1 cellular context compared by ENCODE assay signal in the genomic region with DNA sequence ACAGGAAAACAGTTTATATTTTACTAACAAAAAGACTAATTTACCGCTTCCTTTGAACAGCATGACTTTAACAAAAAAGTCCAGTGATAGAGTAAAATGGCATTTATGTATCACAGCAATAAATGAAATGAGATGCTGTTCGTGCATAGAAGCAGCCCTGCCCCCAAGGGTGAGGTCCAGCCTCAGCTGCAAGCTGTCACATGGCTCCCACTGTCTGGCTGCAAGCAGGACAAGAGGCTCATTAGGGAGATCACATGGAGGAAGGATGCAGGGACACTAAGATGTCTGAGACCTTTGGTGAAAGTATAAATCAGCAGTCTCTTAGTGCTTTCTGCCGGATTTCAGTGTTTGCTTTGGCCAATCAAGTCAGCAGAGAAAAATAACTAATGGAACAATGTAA.
TF ChIP-seq lines count a peak whose summit lies in the region.

No MANE protein-coding gene starts in this region.

TF ChIP-seq in GM23338, 12 proteins besides CTCF, POLR2A, EP300 and RAD21 (continued from another document):
- TF ChIP-seq, protein P1, sequence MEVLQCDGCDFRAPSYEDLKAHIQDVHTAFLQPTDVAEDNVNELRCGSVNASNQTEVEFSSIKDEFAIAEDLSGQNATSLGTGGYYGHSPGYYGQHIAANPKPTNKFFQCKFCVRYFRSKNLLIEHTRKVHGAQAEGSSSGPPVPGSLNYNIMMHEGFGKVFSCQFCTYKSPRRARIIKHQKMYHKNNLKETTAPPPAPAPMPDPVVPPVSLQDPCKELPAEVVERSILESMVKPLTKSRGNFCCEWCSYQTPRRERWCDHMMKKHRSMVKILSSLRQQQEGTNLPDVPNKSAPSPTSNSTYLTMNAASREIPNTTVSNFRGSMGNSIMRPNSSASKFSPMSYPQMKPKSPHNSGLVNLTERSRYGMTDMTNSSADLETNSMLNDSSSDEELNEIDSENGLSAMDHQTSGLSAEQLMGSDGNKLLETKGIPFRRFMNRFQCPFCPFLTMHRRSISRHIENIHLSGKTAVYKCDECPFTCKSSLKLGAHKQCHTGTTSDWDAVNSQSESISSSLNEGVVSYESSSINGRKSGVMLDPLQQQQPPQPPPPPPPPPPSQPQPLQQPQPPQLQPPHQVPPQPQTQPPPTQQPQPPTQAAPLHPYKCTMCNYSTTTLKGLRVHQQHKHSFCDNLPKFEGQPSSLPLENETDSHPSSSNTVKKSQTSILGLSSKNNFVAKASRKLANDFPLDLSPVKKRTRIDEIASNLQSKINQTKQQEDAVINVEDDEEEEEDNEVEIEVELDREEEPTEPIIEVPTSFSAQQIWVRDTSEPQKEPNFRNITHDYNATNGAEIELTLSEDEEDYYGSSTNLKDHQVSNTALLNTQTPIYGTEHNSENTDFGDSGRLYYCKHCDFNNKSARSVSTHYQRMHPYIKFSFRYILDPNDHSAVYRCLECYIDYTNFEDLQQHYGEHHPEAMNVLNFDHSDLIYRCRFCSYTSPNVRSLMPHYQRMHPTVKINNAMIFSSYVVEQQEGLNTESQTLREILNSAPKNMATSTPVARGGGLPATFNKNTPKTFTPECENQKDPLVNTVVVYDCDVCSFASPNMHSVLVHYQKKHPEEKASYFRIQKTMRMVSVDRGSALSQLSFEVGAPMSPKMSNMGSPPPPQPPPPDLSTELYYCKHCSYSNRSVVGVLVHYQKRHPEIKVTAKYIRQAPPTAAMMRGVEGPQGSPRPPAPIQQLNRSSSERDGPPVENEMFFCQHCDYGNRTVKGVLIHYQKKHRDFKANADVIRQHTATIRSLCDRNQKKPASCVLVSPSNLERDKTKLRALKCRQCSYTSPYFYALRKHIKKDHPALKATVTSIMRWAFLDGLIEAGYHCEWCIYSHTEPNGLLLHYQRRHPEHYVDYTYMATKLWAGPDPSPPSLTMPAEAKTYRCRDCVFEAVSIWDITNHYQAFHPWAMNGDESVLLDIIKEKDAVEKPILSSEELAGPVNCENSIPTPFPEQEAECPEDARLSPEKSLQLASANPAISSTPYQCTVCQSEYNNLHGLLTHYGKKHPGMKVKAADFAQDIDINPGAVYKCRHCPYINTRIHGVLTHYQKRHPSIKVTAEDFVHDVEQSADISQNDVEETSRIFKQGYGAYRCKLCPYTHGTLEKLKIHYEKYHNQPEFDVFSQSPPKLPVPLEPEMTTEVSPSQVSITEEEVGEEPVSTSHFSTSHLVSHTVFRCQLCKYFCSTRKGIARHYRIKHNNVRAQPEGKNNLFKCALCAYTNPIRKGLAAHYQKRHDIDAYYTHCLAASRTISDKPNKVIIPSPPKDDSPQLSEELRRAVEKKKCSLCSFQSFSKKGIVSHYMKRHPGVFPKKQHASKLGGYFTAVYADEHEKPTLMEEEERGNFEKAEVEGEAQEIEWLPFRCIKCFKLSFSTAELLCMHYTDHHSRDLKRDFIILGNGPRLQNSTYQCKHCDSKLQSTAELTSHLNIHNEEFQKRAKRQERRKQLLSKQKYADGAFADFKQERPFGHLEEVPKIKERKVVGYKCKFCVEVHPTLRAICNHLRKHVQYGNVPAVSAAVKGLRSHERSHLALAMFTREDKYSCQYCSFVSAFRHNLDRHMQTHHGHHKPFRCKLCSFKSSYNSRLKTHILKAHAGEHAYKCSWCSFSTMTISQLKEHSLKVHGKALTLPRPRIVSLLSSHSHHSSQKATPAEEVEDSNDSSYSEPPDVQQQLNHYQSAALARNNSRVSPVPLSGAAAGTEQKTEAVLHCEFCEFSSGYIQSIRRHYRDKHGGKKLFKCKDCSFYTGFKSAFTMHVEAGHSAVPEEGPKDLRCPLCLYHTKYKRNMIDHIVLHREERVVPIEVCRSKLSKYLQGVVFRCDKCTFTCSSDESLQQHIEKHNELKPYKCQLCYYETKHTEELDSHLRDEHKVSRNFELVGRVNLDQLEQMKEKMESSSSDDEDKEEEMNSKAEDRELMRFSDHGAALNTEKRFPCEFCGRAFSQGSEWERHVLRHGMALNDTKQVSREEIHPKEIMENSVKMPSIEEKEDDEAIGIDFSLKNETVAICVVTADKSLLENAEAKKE (CRISPR knock-in tag; IDR thresholded peaks at IDR 0.05), result no peak
- TF ChIP-seq STAT1 (IDR thresholded peaks at IDR 0.05; ENCODE audit: unreplicated experiment) (no peak), NANOG (IDR thresholded peaks at IDR 0.05; ENCODE audit: borderline replicate concordance) (no peak)
